Comparison of ENCODE assay signal across 1 cellular context in genomic region chr12:56116267-56117081, GRCh38.
TF ChIP-seq lines count a peak whose summit lies in the region.

Gene RPL41, plus strand, starts transcription at chr12:56116633.

TF ChIP-seq in K562, 482 proteins besides CTCF, POLR2A, EP300 and RAD21 (continued from another document and continues in another):
- no peak for TF ChIP-seq CBX5 (IDR thresholded peaks at IDR 0.05; ENCODE audit: borderline replicate concordance, low read depth)
- TF ChIP-seq ZBTB26 (CRISPR knock-in tag; IDR thresholded peaks at IDR 0.05), result peak; percentile 92; the same call in 1 of the 2 replicates
- peak; percentile 85 for TF ChIP-seq HCFC1 (IDR thresholded peaks at IDR 0.05; ENCODE audit: low read depth, low read length)
- peak; percentile 19 to 21; a peak in 1 of 4 replicates for TF ChIP-seq NRF1 (conservative IDR thresholded peaks at IDR 0.05 in 1 of 2, IDR thresholded peaks at IDR 0.05 in 1 of 2)
- TF ChIP-seq GATAD2B (IDR thresholded peaks at IDR 0.05; ENCODE audit: borderline replicate concordance), result peak; percentile 86; the same call in 1 of the 2 replicates
- no peak for TF ChIP-seq NR4A1 (CRISPR knock-in tag; IDR thresholded peaks at IDR 0.05)
- TF ChIP-seq NR4A1 (tag; IDR thresholded peaks at IDR 0.05), result 0 out of 2 replicates have a peak, but pooled peaks have one; percentile 56
- TF ChIP-seq GABPA (tag; conservative IDR thresholded peaks at IDR 0.05; ENCODE audit: low read depth), result peak; percentile 97
- peak; percentile 95 for TF ChIP-seq AFF4 (CRISPR knock-in tag; IDR thresholded peaks at IDR 0.05)
- no peak for TF ChIP-seq NCOA4 (IDR thresholded peaks at IDR 0.05; ENCODE audit: partially characterized antibody)
- TF ChIP-seq SREBF1 (IDR thresholded peaks at IDR 0.05; ENCODE audit: borderline replicate concordance, low read depth, low read length), result no peak
- no peak for TF ChIP-seq ZNF449 (CRISPR knock-in tag; IDR thresholded peaks at IDR 0.05)
- TF ChIP-seq ZBTB7A (IDR thresholded peaks at IDR 0.05; ENCODE audit: borderline replicate concordance, control insufficient read depth, low read depth, low read length), result peak; percentile 62; the same call in 1 of the 2 replicates
- TF ChIP-seq GTF2E2 (tag; IDR thresholded peaks at IDR 0.05), result peak; percentile 98
- TF ChIP-seq ZNF655 (CRISPR knock-in tag; IDR thresholded peaks at IDR 0.05), result no peak
- TF ChIP-seq ZNF75A (CRISPR knock-in tag; IDR thresholded peaks at IDR 0.05), result no peak
- peak; percentile 98 for TF ChIP-seq POLR2H (tag; IDR thresholded peaks at IDR 0.05; ENCODE audit: low read depth)
- peak; percentile 70 for TF ChIP-seq NCOR1 (IDR thresholded peaks at IDR 0.05)
- TF ChIP-seq HNRNPLL (IDR thresholded peaks at IDR 0.05; ENCODE audit: low read depth, low read length, poor library complexity, severe bottlenecking), result peak; percentile 25
- TF ChIP-seq ZC3H8 (IDR thresholded peaks at IDR 0.05), result peak; percentile 71; the same call in 1 of the 2 replicates
- peak; percentile 28; the same call in 1 of the 2 replicates for TF ChIP-seq ZNF717 (CRISPR knock-in tag; IDR thresholded peaks at IDR 0.05)
- TF ChIP-seq GTF2F1 (IDR thresholded peaks at IDR 0.05; ENCODE audit: low read depth, low read length), result peak; percentile 96
- TF ChIP-seq ZNF41 (CRISPR knock-in tag; conservative IDR thresholded peaks at IDR 0.05), result no peak
- no peak for TF ChIP-seq PKNOX1 (IDR thresholded peaks at IDR 0.05)
- peak; percentile 8; the same call in 1 of the 2 replicates for TF ChIP-seq ZNF232 (CRISPR knock-in tag; IDR thresholded peaks at IDR 0.05)
- no peak for TF ChIP-seq NFIX (CRISPR knock-in tag; IDR thresholded peaks at IDR 0.05; ENCODE audit: low read depth)
- peak; percentile 89 for TF ChIP-seq ZBTB12 (CRISPR knock-in tag; IDR thresholded peaks at IDR 0.05)
- TF ChIP-seq RB1 (IDR thresholded peaks at IDR 0.05; ENCODE audit: low read depth), result peak; percentile 81; the same call in 1 of the 2 replicates
- peak; percentile 98 for TF ChIP-seq MTA3 (IDR thresholded peaks at IDR 0.05; ENCODE audit: borderline replicate concordance)
- no peak for TF ChIP-seq NR3C1 (CRISPR knock-in tag; IDR thresholded peaks at IDR 0.05)
- TF ChIP-seq GTF2B (IDR thresholded peaks at IDR 0.05; ENCODE audit: extremely low read depth, insufficient read length), result peak; percentile 94
- peak; percentile 75 for TF ChIP-seq NFIC (IDR thresholded peaks at IDR 0.05)
- TF ChIP-seq PURB (CRISPR knock-in tag; IDR thresholded peaks at IDR 0.05; ENCODE audit: low read depth), result no peak
- no peak for TF ChIP-seq ID3 (CRISPR knock-in tag; IDR thresholded peaks at IDR 0.05)
- no peak; the same call in 1 of the 2 replicates for TF ChIP-seq ID3 (tag; IDR thresholded peaks at IDR 0.05)
- TF ChIP-seq CHD1 (IDR thresholded peaks at IDR 0.05; ENCODE audit: low read length), result peak; percentile 88
- TF ChIP-seq RNF2 (IDR thresholded peaks at IDR 0.05), result peak; percentile 76; the same call in 1 of the 2 replicates
- TF ChIP-seq MXD1 (CRISPR knock-in tag; IDR thresholded peaks at IDR 0.05; ENCODE audit: borderline replicate concordance, poor library complexity, severe bottlenecking), result peak; percentile 39
- TF ChIP-seq ZNF407 (IDR thresholded peaks at IDR 0.05; ENCODE audit: low read depth), result peak; percentile 70
- peak; percentile 37 for TF ChIP-seq ARID1B (IDR thresholded peaks at IDR 0.05)
- peak; percentile 10 for TF ChIP-seq MEIS2 (IDR thresholded peaks at IDR 0.05; ENCODE audit: partially characterized antibody)
- peak; percentile 41; the same call in 1 of the 2 replicates for TF ChIP-seq HNRNPL (IDR thresholded peaks at IDR 0.05; ENCODE audit: low read depth, low read length)
- TF ChIP-seq HMGN3 (IDR thresholded peaks at IDR 0.05; ENCODE audit: borderline replicate concordance, extremely low read depth, insufficient read length, low read depth, low read length), result no peak
- peak; percentile 18; the same call in 1 of the 2 replicates for TF ChIP-seq CC2D1A (IDR thresholded peaks at IDR 0.05)
